ENCODE assay signal across 1 cellular context in genomic region chr15:49439678-49440375, GRCh38.
TF ChIP-seq lines count a peak whose summit lies in the region.

No MANE protein-coding gene starts in this region.

TF ChIP-seq in GM12878, 131 proteins besides CTCF, POLR2A, EP300 and RAD21 (continued from another document):
- TF ChIP-seq E2F8 (IDR thresholded peaks at IDR 0.05; ENCODE audit: low read depth, partially characterized antibody) (no peak), SREBF2 (IDR thresholded peaks at IDR 0.05; ENCODE audit: low read length) (no peak), SIN3A (IDR thresholded peaks at IDR 0.05; ENCODE audit: low read depth, low read length) (no peak), POLR2AphosphoS5 (IDR thresholded peaks at IDR 0.05; ENCODE audit: low read length) (no peak), EZH2 (IDR thresholded peaks at IDR 0.05; ENCODE audit: borderline replicate concordance, control insufficient read depth, low read depth, low read length) (no peak), ZNF384 (IDR thresholded peaks at IDR 0.05; ENCODE audit: borderline replicate concordance, low read depth, low read length) (no peak)
